In the genomic region with DNA sequence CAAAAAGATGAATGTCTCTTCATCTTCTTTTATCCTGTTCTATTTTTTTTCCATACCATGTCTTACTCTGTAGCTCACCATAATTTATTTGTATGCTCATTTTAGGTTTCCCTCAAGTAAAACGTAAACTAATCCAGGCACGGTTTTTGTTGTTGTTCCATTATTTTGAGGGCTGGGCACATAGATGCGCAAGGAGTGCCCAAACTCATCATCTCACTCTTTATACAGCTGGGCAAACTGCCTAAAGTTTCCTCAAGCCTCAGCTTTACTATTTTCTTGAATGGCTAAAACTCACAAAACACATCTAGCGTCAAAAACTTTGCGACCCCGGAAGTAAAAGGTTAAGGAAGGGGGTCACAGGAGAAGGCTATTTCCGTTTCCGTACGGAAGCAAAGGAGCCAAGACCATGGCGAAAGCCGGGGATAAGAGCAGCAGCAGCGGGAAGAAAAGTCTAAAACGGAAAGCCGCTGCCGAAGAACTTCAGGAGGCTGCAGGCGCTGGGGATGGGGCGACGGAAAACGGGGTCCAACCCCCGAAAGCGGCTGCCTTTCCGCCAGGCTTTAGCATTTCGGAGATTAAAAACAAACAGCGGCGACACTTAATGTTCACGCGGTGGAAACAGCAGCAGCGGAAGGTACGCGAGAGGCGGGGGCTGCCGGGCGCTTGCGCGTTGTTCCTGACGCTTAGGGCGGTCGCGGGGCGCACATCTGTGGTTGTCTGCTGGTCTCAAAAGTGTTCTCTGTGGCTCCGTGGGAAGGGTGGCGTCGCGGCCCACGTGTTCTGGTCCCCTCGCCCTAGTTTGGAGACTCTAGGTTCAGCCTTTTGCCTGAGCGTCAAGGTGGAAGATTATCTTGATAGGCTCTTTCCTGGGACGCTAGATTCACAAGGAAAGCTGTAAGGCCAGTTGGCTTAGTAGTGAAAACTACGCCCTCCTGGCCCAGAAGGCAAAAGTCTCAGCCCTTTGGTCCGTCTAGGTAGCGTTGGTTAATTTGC, we compare ENCODE assay signal across 1 cellular context.
TF ChIP-seq lines count a peak whose summit lies in the region.

A gene with protein sequence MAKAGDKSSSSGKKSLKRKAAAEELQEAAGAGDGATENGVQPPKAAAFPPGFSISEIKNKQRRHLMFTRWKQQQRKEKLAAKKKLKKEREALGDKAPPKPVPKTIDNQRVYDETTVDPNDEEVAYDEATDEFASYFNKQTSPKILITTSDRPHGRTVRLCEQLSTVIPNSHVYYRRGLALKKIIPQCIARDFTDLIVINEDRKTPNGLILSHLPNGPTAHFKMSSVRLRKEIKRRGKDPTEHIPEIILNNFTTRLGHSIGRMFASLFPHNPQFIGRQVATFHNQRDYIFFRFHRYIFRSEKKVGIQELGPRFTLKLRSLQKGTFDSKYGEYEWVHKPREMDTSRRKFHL (plus strand): TSS at position 391 of the 993 bp plus-strand sequence. CDS start 16 bp downstream, at position 407.

TF ChIP-seq in HepG2, 621 proteins besides CTCF, POLR2A, EP300 and RAD21 (continued from another document and continues in another):
- TF ChIP-seq, protein P1, sequence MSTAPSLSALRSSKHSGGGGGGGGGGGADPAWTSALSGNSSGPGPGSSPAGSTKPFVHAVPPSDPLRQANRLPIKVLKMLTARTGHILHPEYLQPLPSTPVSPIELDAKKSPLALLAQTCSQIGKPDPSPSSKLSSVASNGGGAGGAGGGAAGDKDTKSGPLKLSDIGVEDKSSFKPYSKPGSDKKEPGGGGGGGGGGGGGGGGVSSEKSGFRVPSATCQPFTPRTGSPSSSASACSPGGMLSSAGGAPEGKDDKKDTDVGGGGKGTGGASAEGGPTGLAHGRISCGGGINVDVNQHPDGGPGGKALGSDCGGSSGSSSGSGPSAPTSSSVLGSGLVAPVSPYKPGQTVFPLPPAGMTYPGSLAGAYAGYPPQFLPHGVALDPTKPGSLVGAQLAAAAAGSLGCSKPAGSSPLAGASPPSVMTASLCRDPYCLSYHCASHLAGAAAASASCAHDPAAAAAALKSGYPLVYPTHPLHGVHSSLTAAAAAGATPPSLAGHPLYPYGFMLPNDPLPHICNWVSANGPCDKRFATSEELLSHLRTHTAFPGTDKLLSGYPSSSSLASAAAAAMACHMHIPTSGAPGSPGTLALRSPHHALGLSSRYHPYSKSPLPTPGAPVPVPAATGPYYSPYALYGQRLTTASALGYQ (CRISPR knock-in tag; IDR thresholded peaks at IDR 0.05), result 0 out of 2 replicates have a peak, but pooled peaks have one; percentile 48
- TF ChIP-seq RBM39 (IDR thresholded peaks at IDR 0.05; ENCODE audit: low read depth, low read length, poor library complexity, severe bottlenecking) (peak; percentile 51), RFXAP (CRISPR knock-in tag; IDR thresholded peaks at IDR 0.05; ENCODE audit: borderline replicate concordance) (0 out of 2 replicates have a peak, but pooled peaks have one; percentile 33), ZSCAN25 (CRISPR knock-in tag; IDR thresholded peaks at IDR 0.05) (peak; percentile 8; the same call in 1 of the 2 replicates), WIZ (CRISPR knock-in tag; IDR thresholded peaks at IDR 0.05) (peak; percentile 97), ZNF432 (CRISPR knock-in tag; IDR thresholded peaks at IDR 0.05; ENCODE audit: borderline replicate concordance) (no peak), ETV6 (CRISPR knock-in tag; conservative IDR thresholded peaks at IDR 0.05) (peak; percentile 79; the same call in 1 of the 2 replicates), TARDBP (CRISPR knock-in tag; IDR thresholded peaks at IDR 0.05) (peak; percentile 64), NRL (CRISPR knock-in tag; IDR thresholded peaks at IDR 0.05; ENCODE audit: borderline replicate concordance) (peak; percentile 34; the same call in 1 of the 2 replicates), TBL1XR1 (IDR thresholded peaks at IDR 0.05; ENCODE audit: borderline replicate concordance, low read length, partially characterized antibody) (peak; percentile 79), ELF1 (CRISPR knock-in tag; IDR thresholded peaks at IDR 0.05) (peak; percentile 93), HNRNPK (IDR thresholded peaks at IDR 0.05; ENCODE audit: low read depth, low read length, poor library complexity, severe bottlenecking) (no peak), PHF20 (CRISPR knock-in tag; IDR thresholded peaks at IDR 0.05) (peak; percentile 93), ZFP37 (CRISPR knock-in tag; IDR thresholded peaks at IDR 0.05; ENCODE audit: borderline replicate concordance) (no peak), MED13 (CRISPR knock-in tag; IDR thresholded peaks at IDR 0.05) (peak; percentile 21; the same call in 1 of the 2 replicates), CCAR2 (optimal IDR thresholded peaks at IDR 0.05; ENCODE audit: low read depth, low read length) (no peak), ZNF883 (CRISPR knock-in tag; IDR thresholded peaks at IDR 0.05; ENCODE audit: not compliant biosample characterization) (peak; percentile 22), HOXA3 (CRISPR knock-in tag; IDR thresholded peaks at IDR 0.05) (peak; percentile 56), ZNF605 (CRISPR knock-in tag; IDR thresholded peaks at IDR 0.05) (peak; percentile 85), U2AF1 (optimal IDR thresholded peaks at IDR 0.05; ENCODE audit: low read depth, low read length) (no peak), MTF2 (CRISPR knock-in tag; IDR thresholded peaks at IDR 0.05; ENCODE audit: borderline replicate concordance) (peak; percentile 99), ZNF839 (CRISPR knock-in tag; IDR thresholded peaks at IDR 0.05; ENCODE audit: borderline replicate concordance) (peak; percentile 95; the same call in 1 of the 2 replicates), HCFC1 (IDR thresholded peaks at IDR 0.05; ENCODE audit: low read depth, low read length) (peak; percentile 55; the same call in 1 of the 2 replicates), U2AF2 (IDR thresholded peaks at IDR 0.05; ENCODE audit: low read depth, low read length) (no peak), FLYWCH1 (CRISPR knock-in tag; IDR thresholded peaks at IDR 0.05) (no peak), ZNF543 (CRISPR knock-in tag; IDR thresholded peaks at IDR 0.05) (peak; percentile 79; the same call in 1 of the 2 replicates), ZNF232 (CRISPR knock-in tag; IDR thresholded peaks at IDR 0.05; ENCODE audit: borderline replicate concordance) (no peak; the same call in 1 of the 2 replicates), HDAC6 (IDR thresholded peaks at IDR 0.05; ENCODE audit: low read depth, low read length) (no peak), SP5 (CRISPR knock-in tag; IDR thresholded peaks at IDR 0.05; ENCODE audit: borderline replicate concordance, low read depth) (0 out of 2 replicates have a peak, but pooled peaks have one; percentile 6), ZBTB38 (CRISPR knock-in tag; IDR thresholded peaks at IDR 0.05) (peak; percentile 51; the same call in 1 of the 2 replicates), ZNF678 (CRISPR knock-in tag; IDR thresholded peaks at IDR 0.05) (no peak), ZNF333 (CRISPR knock-in tag; IDR thresholded peaks at IDR 0.05; ENCODE audit: borderline replicate concordance) (0 out of 2 replicates have a peak, but pooled peaks have one; percentile 52), KDM5A (IDR thresholded peaks at IDR 0.05; ENCODE audit: borderline replicate concordance, low read length) (peak; percentile 83; the same call in 1 of the 2 replicates), ZNF598 (CRISPR knock-in tag; IDR thresholded peaks at IDR 0.05; ENCODE audit: borderline replicate concordance) (no peak; the same call in 1 of the 2 replicates), HOXD1 (CRISPR knock-in tag; IDR thresholded peaks at IDR 0.05) (no peak), FOXK1 (CRISPR knock-in tag; IDR thresholded peaks at IDR 0.05; ENCODE audit: borderline replicate concordance, low read depth) (peak; percentile 72; the same call in 1 of the 2 replicates)
- TF ChIP-seq, protein P2, sequence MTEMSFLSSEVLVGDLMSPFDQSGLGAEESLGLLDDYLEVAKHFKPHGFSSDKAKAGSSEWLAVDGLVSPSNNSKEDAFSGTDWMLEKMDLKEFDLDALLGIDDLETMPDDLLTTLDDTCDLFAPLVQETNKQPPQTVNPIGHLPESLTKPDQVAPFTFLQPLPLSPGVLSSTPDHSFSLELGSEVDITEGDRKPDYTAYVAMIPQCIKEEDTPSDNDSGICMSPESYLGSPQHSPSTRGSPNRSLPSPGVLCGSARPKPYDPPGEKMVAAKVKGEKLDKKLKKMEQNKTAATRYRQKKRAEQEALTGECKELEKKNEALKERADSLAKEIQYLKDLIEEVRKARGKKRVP (CRISPR knock-in tag; IDR thresholded peaks at IDR 0.05), result no peak; a peak in 1 of 4 replicates
- TF ChIP-seq, protein P3, sequence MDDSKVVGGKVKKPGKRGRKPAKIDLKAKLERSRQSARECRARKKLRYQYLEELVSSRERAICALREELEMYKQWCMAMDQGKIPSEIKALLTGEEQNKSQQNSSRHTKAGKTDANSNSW (CRISPR knock-in tag; IDR thresholded peaks at IDR 0.05; ENCODE audit: borderline replicate concordance), result no peak
- TF ChIP-seq, protein P4, sequence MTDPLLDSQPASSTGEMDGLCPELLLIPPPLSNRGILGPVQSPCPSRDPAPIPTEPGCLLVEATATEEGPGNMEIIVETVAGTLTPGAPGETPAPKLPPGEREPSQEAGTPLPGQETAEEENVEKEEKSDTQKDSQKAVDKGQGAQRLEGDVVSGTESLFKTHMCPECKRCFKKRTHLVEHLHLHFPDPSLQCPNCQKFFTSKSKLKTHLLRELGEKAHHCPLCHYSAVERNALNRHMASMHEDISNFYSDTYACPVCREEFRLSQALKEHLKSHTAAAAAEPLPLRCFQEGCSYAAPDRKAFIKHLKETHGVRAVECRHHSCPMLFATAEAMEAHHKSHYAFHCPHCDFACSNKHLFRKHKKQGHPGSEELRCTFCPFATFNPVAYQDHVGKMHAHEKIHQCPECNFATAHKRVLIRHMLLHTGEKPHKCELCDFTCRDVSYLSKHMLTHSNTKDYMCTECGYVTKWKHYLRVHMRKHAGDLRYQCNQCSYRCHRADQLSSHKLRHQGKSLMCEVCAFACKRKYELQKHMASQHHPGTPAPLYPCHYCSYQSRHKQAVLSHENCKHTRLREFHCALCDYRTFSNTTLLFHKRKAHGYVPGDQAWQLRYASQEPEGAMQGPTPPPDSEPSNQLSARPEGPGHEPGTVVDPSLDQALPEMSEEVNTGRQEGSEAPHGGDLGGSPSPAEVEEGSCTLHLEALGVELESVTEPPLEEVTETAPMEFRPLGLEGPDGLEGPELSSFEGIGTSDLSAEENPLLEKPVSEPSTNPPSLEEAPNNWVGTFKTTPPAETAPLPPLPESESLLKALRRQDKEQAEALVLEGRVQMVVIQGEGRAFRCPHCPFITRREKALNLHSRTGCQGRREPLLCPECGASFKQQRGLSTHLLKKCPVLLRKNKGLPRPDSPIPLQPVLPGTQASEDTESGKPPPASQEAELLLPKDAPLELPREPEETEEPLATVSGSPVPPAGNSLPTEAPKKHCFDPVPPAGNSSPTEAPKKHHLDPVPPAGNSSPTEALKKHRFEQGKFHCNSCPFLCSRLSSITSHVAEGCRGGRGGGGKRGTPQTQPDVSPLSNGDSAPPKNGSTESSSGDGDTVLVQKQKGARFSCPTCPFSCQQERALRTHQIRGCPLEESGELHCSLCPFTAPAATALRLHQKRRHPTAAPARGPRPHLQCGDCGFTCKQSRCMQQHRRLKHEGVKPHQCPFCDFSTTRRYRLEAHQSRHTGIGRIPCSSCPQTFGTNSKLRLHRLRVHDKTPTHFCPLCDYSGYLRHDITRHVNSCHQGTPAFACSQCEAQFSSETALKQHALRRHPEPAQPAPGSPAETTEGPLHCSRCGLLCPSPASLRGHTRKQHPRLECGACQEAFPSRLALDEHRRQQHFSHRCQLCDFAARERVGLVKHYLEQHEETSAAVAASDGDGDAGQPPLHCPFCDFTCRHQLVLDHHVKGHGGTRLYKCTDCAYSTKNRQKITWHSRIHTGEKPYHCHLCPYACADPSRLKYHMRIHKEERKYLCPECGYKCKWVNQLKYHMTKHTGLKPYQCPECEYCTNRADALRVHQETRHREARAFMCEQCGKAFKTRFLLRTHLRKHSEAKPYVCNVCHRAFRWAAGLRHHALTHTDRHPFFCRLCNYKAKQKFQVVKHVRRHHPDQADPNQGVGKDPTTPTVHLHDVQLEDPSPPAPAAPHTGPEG (CRISPR knock-in tag; IDR thresholded peaks at IDR 0.05), result no peak
- TF ChIP-seq, protein P5, sequence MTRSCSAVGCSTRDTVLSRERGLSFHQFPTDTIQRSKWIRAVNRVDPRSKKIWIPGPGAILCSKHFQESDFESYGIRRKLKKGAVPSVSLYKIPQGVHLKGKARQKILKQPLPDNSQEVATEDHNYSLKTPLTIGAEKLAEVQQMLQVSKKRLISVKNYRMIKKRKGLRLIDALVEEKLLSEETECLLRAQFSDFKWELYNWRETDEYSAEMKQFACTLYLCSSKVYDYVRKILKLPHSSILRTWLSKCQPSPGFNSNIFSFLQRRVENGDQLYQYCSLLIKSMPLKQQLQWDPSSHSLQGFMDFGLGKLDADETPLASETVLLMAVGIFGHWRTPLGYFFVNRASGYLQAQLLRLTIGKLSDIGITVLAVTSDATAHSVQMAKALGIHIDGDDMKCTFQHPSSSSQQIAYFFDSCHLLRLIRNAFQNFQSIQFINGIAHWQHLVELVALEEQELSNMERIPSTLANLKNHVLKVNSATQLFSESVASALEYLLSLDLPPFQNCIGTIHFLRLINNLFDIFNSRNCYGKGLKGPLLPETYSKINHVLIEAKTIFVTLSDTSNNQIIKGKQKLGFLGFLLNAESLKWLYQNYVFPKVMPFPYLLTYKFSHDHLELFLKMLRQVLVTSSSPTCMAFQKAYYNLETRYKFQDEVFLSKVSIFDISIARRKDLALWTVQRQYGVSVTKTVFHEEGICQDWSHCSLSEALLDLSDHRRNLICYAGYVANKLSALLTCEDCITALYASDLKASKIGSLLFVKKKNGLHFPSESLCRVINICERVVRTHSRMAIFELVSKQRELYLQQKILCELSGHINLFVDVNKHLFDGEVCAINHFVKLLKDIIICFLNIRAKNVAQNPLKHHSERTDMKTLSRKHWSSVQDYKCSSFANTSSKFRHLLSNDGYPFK (CRISPR knock-in tag; IDR thresholded peaks at IDR 0.05; ENCODE audit: borderline replicate concordance), result peak; percentile 74
- TF ChIP-seq, protein P6, sequence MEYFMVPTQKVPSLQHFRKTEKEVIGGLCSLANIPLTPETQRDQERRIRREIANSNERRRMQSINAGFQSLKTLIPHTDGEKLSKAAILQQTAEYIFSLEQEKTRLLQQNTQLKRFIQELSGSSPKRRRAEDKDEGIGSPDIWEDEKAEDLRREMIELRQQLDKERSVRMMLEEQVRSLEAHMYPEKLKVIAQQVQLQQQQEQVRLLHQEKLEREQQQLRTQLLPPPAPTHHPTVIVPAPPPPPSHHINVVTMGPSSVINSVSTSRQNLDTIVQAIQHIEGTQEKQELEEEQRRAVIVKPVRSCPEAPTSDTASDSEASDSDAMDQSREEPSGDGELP (IDR thresholded peaks at IDR 0.05; ENCODE audit: borderline replicate concordance, low read depth), result 0 out of 2 replicates have a peak, but pooled peaks have one; percentile 29
